ENCODE assay signal across 16 cellular contexts in genomic region chr1:226120398-226120797, GRCh38. TPM values are rescaled to one million over a fixed set of nuclear protein-coding genes. Genes with fewer than 3 reads are reported as not detected.
A peak's percentile ranks its signal among the peaks of the same experiment; 100 is the strongest.
DNase-seq lines count a peak whose midpoint lies in the region; ATAC-seq and TF ChIP-seq lines count a peak whose summit lies in the region.
"Had no signal": no experiment of that assay in that cellular context is flagged by ENCODE, and none has a peak within 500 bp of the region (broad histone marks: within the 10 kb centered on the region; RNA-seq: fewer than 3 reads in every experiment).

No MANE protein-coding gene starts in this region.

- H3K36me3 Mint-ChIP-seq in activated CD8-positive, alpha-beta memory T cell treated with anti-CD3 and anti-CD28 coated beads, Interleukin-2, amount 10 ng/mL, durations not matched to agents 7 days and 5 days, result no peaks in the 10 kb centered on the region
- no peaks in the 10 kb centered on the region for H3K36me3 Mint-ChIP-seq in brain
- H3K36me3 Mint-ChIP-seq in osteocyte (ENCODE audit: unreplicated experiment), result no peaks in the 10 kb centered on the region

- DNase-seq in activated CD8-positive, alpha-beta memory T cell treated with anti-CD3 and anti-CD28 coated beads, Interleukin-2, amount 10 ng/mL, durations not matched to agents 7 days and 5 days, result no peak
- DNase-seq in activated CD8-positive, alpha-beta memory T cell treated with anti-CD3 and anti-CD28 coated beads for 24 hours, result no peak
- no peak for DNase-seq in osteocyte (ENCODE audit: extremely low spot score, unreplicated experiment)
- DNase-seq in NCI-H1694 treated with DMSO at 0.1 percent for 48 hours (lab: John Stamatoyannopoulos, UW), result no peak
- no peak for DNase-seq in esophagus squamous epithelium (lab: John Stamatoyannopoulos, UW)
- DNase-seq: activated CD8-positive, alpha-beta memory T cell treated with anti-CD3 and anti-CD28 coated beads, Interleukin-2, amount 50 U/mL, for 48 hours; anterior cingulate cortex; COR-L47; GDM1; NCI-H1436 treated with DMSO at 0.1 percent for 48 hours; NCI-H510A had no signal

- peaks cover 23% of the 10 kb centered on the region for H3K4me1 Mint-ChIP-seq in activated CD8-positive, alpha-beta memory T cell treated with anti-CD3 and anti-CD28 coated beads, Interleukin-2, amount 10 ng/mL, durations not matched to agents 7 days and 5 days
- H3K4me1 Mint-ChIP-seq in brain (peaks cover 28% of the 10 kb centered on the region), osteocyte (ENCODE audit: unreplicated experiment) (peaks cover 10% of the 10 kb centered on the region)

- TF ChIP-seq POLR2A in esophagus squamous epithelium (IDR thresholded peaks at IDR 0.05), result no peak

- H3K9me3 Mint-ChIP-seq in activated CD8-positive, alpha-beta memory T cell treated with anti-CD3 and anti-CD28 coated beads, Interleukin-2, amount 10 ng/mL, durations not matched to agents 7 days and 5 days (ENCODE audit: low read depth), result no peaks in the 10 kb centered on the region
- H3K9me3 Mint-ChIP-seq in brain (peaks cover 0 to 6% (median 0%) of the 10 kb centered on the region in 5 experiments), osteocyte (ENCODE audit: unreplicated experiment) (no peaks in the 10 kb centered on the region)

- no peak overlapping the region for H3K4me3 Mint-ChIP-seq in activated CD8-positive, alpha-beta memory T cell treated with anti-CD3 and anti-CD28 coated beads, Interleukin-2, amount 10 ng/mL, durations not matched to agents 7 days and 5 days
- peak overlapping the region; percentile 84 to 92 (median 87) for H3K4me3 Mint-ChIP-seq in brain
- H3K4me3 Mint-ChIP-seq in osteocyte (ENCODE audit: unreplicated experiment), result peak overlapping the region; percentile 71

- H3K36me3 ChIP-seq in HEK293 (ENCODE audit: control insufficient read depth in 2 of 2, insufficient read depth in 1 of 2, low read length in 2 of 2) (no peaks in the 10 kb centered on the region), esophagus squamous epithelium (no peaks in the 10 kb centered on the region)
- H3K36me3 ChIP-seq: prostate gland had no signal

- WGBS in esophagus squamous epithelium, 2 donors, result 80% methylated on average over 2 of the region's 5 CpGs; no CpG with 5 or more reads in 1 of the 2 donors

- no peaks in the 10 kb centered on the region for H3K27me3 ChIP-seq in esophagus squamous epithelium

- H3K27me3 Mint-ChIP-seq in activated CD8-positive, alpha-beta memory T cell treated with anti-CD3 and anti-CD28 coated beads, Interleukin-2, amount 10 ng/mL, durations not matched to agents 7 days and 5 days, result no peaks in the 10 kb centered on the region
- H3K27me3 Mint-ChIP-seq in brain, result peaks cover 15% of the 10 kb centered on the region
- no peaks in the 10 kb centered on the region for H3K27me3 Mint-ChIP-seq in osteocyte (ENCODE audit: unreplicated experiment)

- H3K27ac ChIP-seq in HEK293 (ENCODE audit: extremely low read depth, low read depth, low read length), result no peak overlapping the region
- H3K27ac ChIP-seq in esophagus squamous epithelium, result no peak overlapping the region
- H3K27ac ChIP-seq: prostate gland had no signal

- intact Hi-C loops in esophagus squamous epithelium (cut with DNase I), result loop anchor here (5.0 kb wide), 1 partner anchor 53 kb away; no protein-coding TSS in a partner anchor

- POLR2A ChIA-PET in HEK293 (lab: Yijun Ruan, JAX), result interaction anchor here (0.6 to 1.6 kb wide), 7 partner anchors 9 to 1614 kb away, joined by 3 to 14 read pairs (median 4); partner anchors contain the start of genes H3-3A, LIN9 and SDE2

- H3K4me3 ChIP-seq in HEK293 (ENCODE audit: low read depth, low read length), result no peak overlapping the region
- no peak overlapping the region for H3K4me3 ChIP-seq in esophagus squamous epithelium

- H3K4me1 ChIP-seq in HEK293 (ENCODE audit: control insufficient read depth, insufficient read depth, low read length) (peaks cover 5% of the 10 kb centered on the region), esophagus squamous epithelium (peaks cover 20 to 57% (median 30%) of the 10 kb centered on the region in 3 donors)
- H3K4me1 ChIP-seq: prostate gland had no signal

- no peak for ATAC-seq in activated CD8-positive, alpha-beta memory T cell treated with anti-CD3 and anti-CD28 coated beads, Interleukin-2, amount 10 ng/mL, durations not matched to agents 7 days and 5 days
- no peak for ATAC-seq in HG03280 (IDR thresholded peaks at IDR 0.05; ENCODE audit: unreplicated experiment)
- ATAC-seq: esophagus mucosa had no signal

- H3K9me3 ChIP-seq in HEK293 (ENCODE audit: control insufficient read depth, insufficient read depth, low read depth, low read length) (no peaks in the 10 kb centered on the region), esophagus squamous epithelium (no peaks in the 10 kb centered on the region)
- H3K9me3 ChIP-seq: prostate gland had no signal

- peak overlapping the region; percentile 54 for H3K27ac Mint-ChIP-seq in activated CD8-positive, alpha-beta memory T cell treated with anti-CD3 and anti-CD28 coated beads, Interleukin-2, amount 10 ng/mL, durations not matched to agents 7 days and 5 days
- H3K27ac Mint-ChIP-seq in brain, result peak overlapping the region in 2 of 5 experiments; percentile 45 to 95
- no peak overlapping the region for H3K27ac Mint-ChIP-seq in osteocyte (ENCODE audit: unreplicated experiment)

- CTCF ChIA-PET in activated CD8-positive, alpha-beta memory T cell treated with anti-CD3 and anti-CD28 coated beads, Interleukin-2, amount 10 ng/mL, durations not matched to agents 7 days and 5 days (lab: Charles Lee), result interaction anchor here (0.7 to 5.3 kb wide), 11 partner anchors 10 to 287 kb away, joined by 3 to 56 read pairs (median 4); partner anchors contain the start of genes H3-3A and PARP1
- CTCF ChIA-PET in HEK293 (lab: Yijun Ruan, JAX), result interaction anchor here (0.7 to 5.1 kb wide), 18 partner anchors 9 to 645 kb away, joined by 3 to 86 read pairs (median 4); partner anchors contain the start of gene H3-3A

- TF ChIP-seq CTCF in HEK293 (tag by site-specific recombination; IDR thresholded peaks at IDR 0.05) (no peak), brain (conservative IDR thresholded peaks at IDR 0.05) (no peak), osteocyte (IDR thresholded peaks at IDR 0.05) (no peak), esophagus squamous epithelium (IDR thresholded peaks at IDR 0.05) (no peak)

TF ChIP-seq in HEK293, 187 proteins besides CTCF, POLR2A, EP300 and RAD21:
- TF ChIP-seq ZNF2 (tag by site-specific recombination; IDR thresholded peaks at IDR 0.05), result no peak
- TF ChIP-seq HOXD13 (CRISPR knock-in tag; IDR thresholded peaks at IDR 0.05; ENCODE audit: borderline replicate concordance), result no peak
- TF ChIP-seq ZNF350 (tag by site-specific recombination; IDR thresholded peaks at IDR 0.05), result no peak
- TF ChIP-seq BCL6B (tag by site-specific recombination; IDR thresholded peaks at IDR 0.05), result no peak
- TF ChIP-seq ZBTB44 (tag by site-specific recombination; IDR thresholded peaks at IDR 0.05), result no peak
- TF ChIP-seq ZFHX2 (tag by site-specific recombination; conservative IDR thresholded peaks at IDR 0.05), result no peak
- 0 out of 2 replicates have a peak, but pooled peaks have one; percentile 32 for TF ChIP-seq IKZF3 (tag by site-specific recombination; IDR thresholded peaks at IDR 0.05)
- no peak for TF ChIP-seq ZNF248 (tag by site-specific recombination; IDR thresholded peaks at IDR 0.05)

RNA-seq across cellular contexts. Expression of gene H3-3A, which starts 57.9 kb away (rescaled TPM):
- 100 to 1,000 TPM; 384 to 451 TPM for total RNA-seq in activated CD8-positive, alpha-beta memory T cell treated with anti-CD3 and anti-CD28 coated beads, Interleukin-2, amount 10 ng/mL, durations not matched to agents 7 days and 5 days
- polyA plus RNA-seq in brain (ENCODE audit: insufficient read depth, low read depth, low replicate concordance), result 1,542 TPM
- total RNA-seq in osteocyte, result 505 and 524 TPM in 2 replicates
- 100 to 1,000 TPM; 358 to 544 (median 443) TPM for total RNA-seq in esophagus squamous epithelium
